Comparison of ENCODE assay signal across 2 cellular contexts in genomic region chr22:27418261-27418660, GRCh38.
TF ChIP-seq lines count a peak whose summit lies in the region.

No MANE protein-coding gene starts in this region.

TF ChIP-seq in HEK293, 187 proteins besides CTCF, POLR2A, EP300 and RAD21:
- TF ChIP-seq ZNF626 (tag by site-specific recombination; IDR thresholded peaks at IDR 0.05) (no peak), ZSCAN5A (tag by site-specific recombination; IDR thresholded peaks at IDR 0.05) (no peak), ZNF16 (tag by site-specific recombination; IDR thresholded peaks at IDR 0.05; ENCODE audit: low read depth) (peak; percentile 65; the same call in 1 of the 2 replicates), SCRT2 (tag by site-specific recombination; IDR thresholded peaks at IDR 0.05) (no peak), ZNF555 (tag by site-specific recombination; conservative IDR thresholded peaks at IDR 0.05) (no peak)

TF ChIP-seq in H1, 55 proteins besides CTCF, POLR2A, EP300 and RAD21:
- no peak for TF ChIP-seq RBBP5 (IDR thresholded peaks at IDR 0.05; ENCODE audit: borderline replicate concordance, low read depth, low read length)
- TF ChIP-seq E2F6 (IDR thresholded peaks at IDR 0.05): no peak
- no peak for TF ChIP-seq RFX5 (IDR thresholded peaks at IDR 0.05; ENCODE audit: borderline replicate concordance, low read depth, low read length)
- TF ChIP-seq BRCA1 (IDR thresholded peaks at IDR 0.05; ENCODE audit: low read depth, low read length): no peak
- TF ChIP-seq TBP (IDR thresholded peaks at IDR 0.05; ENCODE audit: low read depth, low read length): no peak
- TF ChIP-seq GTF2F1 (IDR thresholded peaks at IDR 0.05; ENCODE audit: borderline replicate concordance, low read depth, low read length): no peak
TF ChIP-seq in H1: peak in this region for 0.
